18 cellular contexts compared by ENCODE assay signal in the genomic region with DNA sequence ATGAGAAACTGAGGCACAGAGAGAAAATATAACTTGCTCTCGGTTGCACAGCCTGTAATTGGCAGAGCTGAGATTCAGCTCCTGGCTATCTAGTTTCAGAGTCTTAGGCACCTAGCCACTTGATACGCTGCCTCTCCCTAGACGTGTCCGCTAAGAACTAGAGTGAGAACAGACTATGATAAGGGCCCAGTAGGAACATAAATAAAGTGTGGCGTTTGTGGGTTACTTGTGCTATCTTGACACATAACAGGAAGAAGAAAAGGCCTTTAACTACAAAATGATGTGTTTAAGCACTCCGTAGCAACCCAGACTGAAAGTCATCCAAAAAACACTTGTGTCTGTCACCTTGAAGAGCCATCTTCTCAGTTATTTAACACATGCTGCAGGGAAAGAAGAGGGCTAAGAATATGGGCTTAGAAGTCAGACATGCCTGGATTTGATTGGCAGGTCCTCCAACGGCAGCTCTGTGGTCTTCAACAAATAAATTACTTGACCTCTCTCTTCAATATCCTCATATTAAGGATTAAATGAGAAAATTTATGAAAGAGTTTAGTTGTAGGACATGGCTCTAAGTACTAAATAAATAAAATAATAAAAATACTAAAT.
A peak's percentile ranks its signal among the peaks of the same experiment; 100 is the strongest.
DNase-seq lines count a peak whose midpoint lies in the region; ATAC-seq and TF ChIP-seq lines count a peak whose summit lies in the region.
"Had no signal": no experiment of that assay in that cellular context is flagged by ENCODE, and none has a peak within 500 bp of the region (broad histone marks: within the 10 kb centered on the region; RNA-seq: fewer than 3 reads in every experiment).

No MANE protein-coding gene starts in this region.

- H3K4me3 ChIP-seq in sigmoid colon, result no peak overlapping the region
- H3K4me3 ChIP-seq in mucosa of descending colon, result no peak overlapping the region
- H3K4me3 ChIP-seq: right lobe of liver, uterus had no signal

- no peak overlapping the region for H3K27ac ChIP-seq in sigmoid colon
- H3K27ac ChIP-seq: neutrophil, right lobe of liver, uterus had no signal

- H3K27me3 Mint-ChIP-seq in activated naive CD8-positive, alpha-beta T cell treated with anti-CD3 and anti-CD28 coated beads, Interleukin-2, amount 50 U/mL, for 24 hours, result no peaks in the 10 kb centered on the region
- no peaks in the 10 kb centered on the region for H3K27me3 Mint-ChIP-seq in activated naive CD8-positive, alpha-beta T cell treated with anti-CD3 and anti-CD28 coated beads for 36 hours
- no peaks in the 10 kb centered on the region for H3K27me3 Mint-ChIP-seq in T-cell
- no peaks in the 10 kb centered on the region for H3K27me3 Mint-ChIP-seq in effector memory CD8-positive, alpha-beta T cell
- H3K27me3 Mint-ChIP-seq: activated CD4-positive, alpha-beta memory T cell treated with anti-CD3 and anti-CD28 coated beads for 36 hours had no signal

- no peak for TF ChIP-seq POLR2A in sigmoid colon (IDR thresholded peaks at IDR 0.05)

- no peak overlapping the region for H3K27ac Mint-ChIP-seq in activated naive CD8-positive, alpha-beta T cell treated with anti-CD3 and anti-CD28 coated beads, Interleukin-2, amount 50 U/mL, for 24 hours
- H3K27ac Mint-ChIP-seq in activated naive CD8-positive, alpha-beta T cell treated with anti-CD3 and anti-CD28 coated beads for 36 hours, result no peak overlapping the region
- peak overlapping the region in 1 of 2 donors; percentile 13 for H3K27ac Mint-ChIP-seq in T-cell
- H3K27ac Mint-ChIP-seq in effector memory CD8-positive, alpha-beta T cell, result peak overlapping the region; percentile 82 to 91
- H3K27ac Mint-ChIP-seq in stimulated activated effector memory CD8-positive, alpha-beta T cell treated with anti-CD3 and anti-CD28 coated beads, Interleukin-12 subunit alpha, Interleukin-12 subunit beta, amount 100 ng/mL, for 72 hours, result no peak overlapping the region
- H3K27ac Mint-ChIP-seq: activated CD4-positive, alpha-beta memory T cell treated with anti-CD3 and anti-CD28 coated beads for 36 hours had no signal

- H3K9me3 ChIP-seq in sigmoid colon (no peaks in the 10 kb centered on the region), mucosa of descending colon (no peaks in the 10 kb centered on the region)
- H3K9me3 ChIP-seq: neutrophil, right lobe of liver, uterus had no signal

- WGBS in sigmoid colon, 2 donors, result 74 to 90% methylated on average over 7 of the region's 7 CpGs

- peaks cover 0 to 8% (median 4%) of the 10 kb centered on the region in 4 donors for H3K4me1 ChIP-seq in sigmoid colon
- no peaks in the 10 kb centered on the region for H3K4me1 ChIP-seq in mucosa of descending colon (ENCODE audit: low read depth)
- H3K4me1 ChIP-seq: right lobe of liver, uterus had no signal

- no peaks in the 10 kb centered on the region for H3K36me3 ChIP-seq in sigmoid colon
- H3K36me3 ChIP-seq in mucosa of descending colon (ENCODE audit: low read depth), result no peaks in the 10 kb centered on the region
- H3K36me3 ChIP-seq: neutrophil, right lobe of liver, uterus had no signal

- DNase-seq in activated naive CD8-positive, alpha-beta T cell treated with anti-CD3 and anti-CD28 coated beads, Interleukin-2, amount 50 U/mL, for 24 hours, result no peak
- DNase-seq in activated naive CD8-positive, alpha-beta T cell treated with anti-CD3 and anti-CD28 coated beads for 36 hours, result no peak
- DNase-seq in T-cell, result no peak
- DNase-seq in effector memory CD8-positive, alpha-beta T cell, result peak; percentile 7 to 29 (median 17)
- DNase-seq in stimulated activated effector memory CD8-positive, alpha-beta T cell treated with anti-CD3 and anti-CD28 coated beads, Interleukin-12 subunit alpha, Interleukin-12 subunit beta, amount 100 ng/mL, for 72 hours (ENCODE audit: low spot score in 2 of 2), result no peak
- DNase-seq in sigmoid colon, result no peak
- DNase-seq in kidney tubule cell (ENCODE audit: low spot score), result no peak
- no peak for DNase-seq in mucosa of descending colon
- DNase-seq: activated CD4-positive, alpha-beta memory T cell treated with anti-CD3 and anti-CD28 coated beads for 36 hours; DMS79 treated with DMSO at 0.1 percent for 48 hours; GOT3; hypothalamus; NCI-H146; right lobe of liver; RPMI8226; uterus had no signal

- CTCF ChIA-PET in T-cell (lab: Charles Lee), result no interaction called here

- TF ChIP-seq CTCF in sigmoid colon (IDR thresholded peaks at IDR 0.05), result no peak
- no peak for TF ChIP-seq CTCF in mucosa of descending colon (IDR thresholded peaks at IDR 0.05)

- POLR2A ChIA-PET in T-cell (lab: Charles Lee), result interaction anchor here in 1 of 2 donors (0.6 to 1.0 kb wide), 2 partner anchors 8 to 77 kb away, joined by 3 to 4 read pairs; no protein-coding TSS in a partner anchor

- peak; percentile 81 for ATAC-seq in activated naive CD8-positive, alpha-beta T cell treated with anti-CD3 and anti-CD28 coated beads, Interleukin-2, amount 50 U/mL, for 24 hours
- ATAC-seq in T-cell (replicated peaks in 1 of 4) (peak in 3 of 4 experiments; percentile 37 to 66 (median 55)), mucosa of descending colon (no peak)
- peak; percentile 95 for ATAC-seq in effector memory CD8-positive, alpha-beta T cell (replicated peaks)
- peak; percentile 99 for ATAC-seq in stimulated activated effector memory CD8-positive, alpha-beta T cell treated with anti-CD3 and anti-CD28 coated beads, Interleukin-12 subunit alpha, Interleukin-12 subunit beta, amount 100 ng/mL, for 72 hours
- ATAC-seq: HepG2 had no signal

- no peaks in the 10 kb centered on the region for H3K27me3 ChIP-seq in sigmoid colon
- H3K27me3 ChIP-seq: neutrophil, right lobe of liver, uterus had no signal

- H3K9me3 Mint-ChIP-seq in activated naive CD8-positive, alpha-beta T cell treated with anti-CD3 and anti-CD28 coated beads, Interleukin-2, amount 50 U/mL, for 24 hours, result no peaks in the 10 kb centered on the region
- H3K9me3 Mint-ChIP-seq in activated naive CD8-positive, alpha-beta T cell treated with anti-CD3 and anti-CD28 coated beads for 36 hours, result no peaks in the 10 kb centered on the region
- H3K9me3 Mint-ChIP-seq in T-cell, result no peaks in the 10 kb centered on the region
- H3K9me3 Mint-ChIP-seq in effector memory CD8-positive, alpha-beta T cell, result no peaks in the 10 kb centered on the region
- H3K9me3 Mint-ChIP-seq in stimulated activated effector memory CD8-positive, alpha-beta T cell treated with anti-CD3 and anti-CD28 coated beads, Interleukin-12 subunit alpha, Interleukin-12 subunit beta, amount 100 ng/mL, for 72 hours, result no peaks in the 10 kb centered on the region
- H3K9me3 Mint-ChIP-seq: activated CD4-positive, alpha-beta memory T cell treated with anti-CD3 and anti-CD28 coated beads for 36 hours had no signal

- H3K4me1 Mint-ChIP-seq in activated naive CD8-positive, alpha-beta T cell treated with anti-CD3 and anti-CD28 coated beads, Interleukin-2, amount 50 U/mL, for 24 hours, result peaks cover 43% of the 10 kb centered on the region
- H3K4me1 Mint-ChIP-seq in activated naive CD8-positive, alpha-beta T cell treated with anti-CD3 and anti-CD28 coated beads for 36 hours, result peaks cover 23% of the 10 kb centered on the region
- peaks cover 55 to 60% (median 56%) of the 10 kb centered on the region in 3 donors for H3K4me1 Mint-ChIP-seq in T-cell
- H3K4me1 Mint-ChIP-seq in effector memory CD8-positive, alpha-beta T cell (ENCODE audit: low read depth in 2 of 2), result peaks cover 12 to 31% of the 10 kb centered on the region in 2 donors
- H3K4me1 Mint-ChIP-seq in stimulated activated effector memory CD8-positive, alpha-beta T cell treated with anti-CD3 and anti-CD28 coated beads, Interleukin-12 subunit alpha, Interleukin-12 subunit beta, amount 100 ng/mL, for 72 hours, result peaks cover 14% of the 10 kb centered on the region

- no peak for TF ChIP-seq EP300 in sigmoid colon (IDR thresholded peaks at IDR 0.05)

- intact Hi-C loops in sigmoid colon (cut with DNase I), result no loop called here
- intact Hi-C loops in mucosa of descending colon (cut with DNase I, micrococcal nuclease), result no loop called here

- H3K4me3 Mint-ChIP-seq in activated naive CD8-positive, alpha-beta T cell treated with anti-CD3 and anti-CD28 coated beads, Interleukin-2, amount 50 U/mL, for 24 hours, result no peak overlapping the region
- H3K4me3 Mint-ChIP-seq in activated naive CD8-positive, alpha-beta T cell treated with anti-CD3 and anti-CD28 coated beads for 36 hours, result no peak overlapping the region
- H3K4me3 Mint-ChIP-seq in T-cell, result no peak overlapping the region
- H3K4me3 Mint-ChIP-seq in effector memory CD8-positive, alpha-beta T cell, result peak overlapping the region in 1 of 2 donors; percentile 28
- no peak overlapping the region for H3K4me3 Mint-ChIP-seq in stimulated activated effector memory CD8-positive, alpha-beta T cell treated with anti-CD3 and anti-CD28 coated beads, Interleukin-12 subunit alpha, Interleukin-12 subunit beta, amount 100 ng/mL, for 72 hours
- H3K4me3 Mint-ChIP-seq: activated CD4-positive, alpha-beta memory T cell treated with anti-CD3 and anti-CD28 coated beads for 36 hours had no signal

- H3K36me3 Mint-ChIP-seq in activated naive CD8-positive, alpha-beta T cell treated with anti-CD3 and anti-CD28 coated beads, Interleukin-2, amount 50 U/mL, for 24 hours (ENCODE audit: low read depth), result peaks cover 16% of the 10 kb centered on the region
- H3K36me3 Mint-ChIP-seq in activated naive CD8-positive, alpha-beta T cell treated with anti-CD3 and anti-CD28 coated beads for 36 hours, result peaks cover 19% of the 10 kb centered on the region
- H3K36me3 Mint-ChIP-seq in T-cell, result peaks cover 16% of the 10 kb centered on the region
- H3K36me3 Mint-ChIP-seq in effector memory CD8-positive, alpha-beta T cell (ENCODE audit: insufficient read depth), result peaks cover 3% of the 10 kb centered on the region
- no peaks in the 10 kb centered on the region for H3K36me3 Mint-ChIP-seq in stimulated activated effector memory CD8-positive, alpha-beta T cell treated with anti-CD3 and anti-CD28 coated beads, Interleukin-12 subunit alpha, Interleukin-12 subunit beta, amount 100 ng/mL, for 72 hours

Comparison
In these comparisons a context has a peak if more than half of its experiments do, and no peak if none do; other contexts are left out.
1. DNase-seq: peak in effector memory CD8-positive, alpha-beta T cell (3 of 3); none in activated naive CD8-positive, alpha-beta T cell treated with anti-CD3 and anti-CD28 coated beads, Interleukin-2, amount 50 U/mL, for 24 hours (single experiment), activated naive CD8-positive, alpha-beta T cell treated with anti-CD3 and anti-CD28 coated beads for 36 hours (single experiment), T-cell (0 of 34), stimulated activated effector memory CD8-positive, alpha-beta T cell treated with anti-CD3 and anti-CD28 coated beads, Interleukin-12 subunit alpha, Interleukin-12 subunit beta, amount 100 ng/mL, for 72 hours (0 of 2), sigmoid colon (single experiment), kidney tubule cell (single experiment) and mucosa of descending colon (0 of 3).
2. H3K27ac Mint-ChIP-seq: peak in effector memory CD8-positive, alpha-beta T cell (2 of 2); none in activated naive CD8-positive, alpha-beta T cell treated with anti-CD3 and anti-CD28 coated beads, Interleukin-2, amount 50 U/mL, for 24 hours (single experiment), activated naive CD8-positive, alpha-beta T cell treated with anti-CD3 and anti-CD28 coated beads for 36 hours (single experiment) and stimulated activated effector memory CD8-positive, alpha-beta T cell treated with anti-CD3 and anti-CD28 coated beads, Interleukin-12 subunit alpha, Interleukin-12 subunit beta, amount 100 ng/mL, for 72 hours (single experiment).